Comparison of ENCODE assay signal across 1 cellular context in genomic region chr1:1614204-1614953, GRCh38.
TF ChIP-seq lines count a peak whose summit lies in the region.

No MANE protein-coding gene starts in this region.

TF ChIP-seq in HCT116, 20 proteins besides CTCF, POLR2A, EP300 and RAD21 (continued from another document):
- TF ChIP-seq REST (IDR thresholded peaks at IDR 0.05; ENCODE audit: low read depth) (no peak), SIN3A (IDR thresholded peaks at IDR 0.05; ENCODE audit: low read depth) (no peak; the same call in 1 of the 2 replicates)
